14 cellular contexts compared by ENCODE assay signal in the genomic region with DNA sequence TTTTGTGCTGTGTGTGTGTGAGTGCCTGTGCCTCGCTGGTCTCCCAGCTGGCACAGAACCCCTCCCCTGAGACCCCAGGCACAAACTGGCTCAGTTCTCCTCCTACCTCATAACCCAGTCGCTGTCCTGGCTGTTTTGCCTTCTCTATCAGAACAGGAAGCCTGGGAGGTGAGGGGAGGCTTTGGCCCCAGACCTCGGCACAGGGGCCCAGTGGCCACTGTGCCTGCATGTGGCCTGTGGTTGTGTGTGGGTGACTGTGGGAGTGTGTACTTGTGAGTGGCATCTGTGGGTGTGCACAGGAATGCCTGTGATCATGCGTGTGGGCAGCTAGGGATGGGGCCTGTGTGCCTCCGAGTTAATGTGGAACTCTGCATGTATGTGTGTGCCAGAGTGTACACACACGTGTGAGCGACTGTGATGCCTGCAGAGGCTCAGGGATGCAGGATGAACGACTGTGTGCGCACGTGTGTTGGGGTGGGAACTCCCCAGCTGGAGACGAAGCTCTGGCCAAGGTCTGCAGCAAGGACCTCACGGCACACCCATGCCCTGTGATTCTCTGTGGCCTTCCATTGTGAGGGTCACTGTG. TPM values are rescaled to one million over a fixed set of nuclear protein-coding genes. Genes with fewer than 3 reads are reported as not detected.
DNase-seq lines count a peak whose midpoint lies in the region; ATAC-seq and TF ChIP-seq lines count a peak whose summit lies in the region.
"Had no signal": no experiment of that assay in that cellular context is flagged by ENCODE, and none has a peak within 500 bp of the region (broad histone marks: within the 10 kb centered on the region; RNA-seq: fewer than 3 reads in every experiment).

No MANE protein-coding gene starts in this region.

- 95 to 97% methylated on average over 4 to 11 of the region's 12 CpGs for WGBS in endodermal cell (ENCODE audit: insufficient coverage in 1 of 2, insufficient read length in 1 of 2), 2 experiments

- no peak for TF ChIP-seq CTCF in activated B cell treated with CpG ODN at 0.5 μM for 24 hours (IDR thresholded peaks at IDR 0.05)
- TF ChIP-seq CTCF in endodermal cell (conservative IDR thresholded peaks at IDR 0.05), result no peak
- TF ChIP-seq CTCF in MM.1S (IDR thresholded peaks at IDR 0.05; ENCODE audit: low read length), result no peak

- no peaks in the 10 kb centered on the region for H3F3A ChIP-seq in MM.1S (ENCODE audit: insufficient read depth, low read length)

- H3K4me3 Mint-ChIP-seq in activated B cell treated with CpG ODN at 0.5 μM for 24 hours (no peak overlapping the region), endodermal cell (no peak overlapping the region)
- H3K4me3 Mint-ChIP-seq: naive B cell had no signal

- H3K79me2 ChIP-seq in MM.1S (ENCODE audit: low read length), result no peaks in the 10 kb centered on the region

- H3K9me2 ChIP-seq in MM.1S (replicated peaks; ENCODE audit: insufficient read depth, low read length), result no peaks in the 10 kb centered on the region

- H3K4me1 Mint-ChIP-seq in activated B cell treated with CpG ODN at 0.5 μM for 24 hours (peaks cover 26% of the 10 kb centered on the region), endodermal cell (no peaks in the 10 kb centered on the region)

- H3K9me3 Mint-ChIP-seq in activated B cell treated with CpG ODN at 0.5 μM for 24 hours, result no peaks in the 10 kb centered on the region
- H3K9me3 Mint-ChIP-seq in endodermal cell, result no peaks in the 10 kb centered on the region
- H3K9me3 Mint-ChIP-seq: naive B cell had no signal

- H3K4me3 ChIP-seq in endodermal cell (ENCODE audit: low read length) (no peak overlapping the region), MM.1S (ENCODE audit: low read length) (no peak overlapping the region)

- POLR2A ChIA-PET in activated B cell treated with CpG ODN at 0.5 μM for 24 hours (lab: Charles Lee), result no interaction called here

- no peak overlapping the region for H3K27ac ChIP-seq in endodermal cell (ENCODE audit: low read depth, low read length)
- H3K27ac ChIP-seq in MM.1S (ENCODE audit: low read length), result no peak overlapping the region
- H3K27ac ChIP-seq: VCaP had no signal

- H3K27ac Mint-ChIP-seq in activated B cell treated with CpG ODN at 0.5 μM for 24 hours, result no peak overlapping the region
- no peak overlapping the region for H3K27ac Mint-ChIP-seq in endodermal cell

- ATAC-seq in activated B cell treated with CpG ODN at 0.5 μM for 24 hours (ENCODE audit: low read depth) (no peak), sciatic nerve (no peak), HG02884 (IDR thresholded peaks at IDR 0.05; ENCODE audit: unreplicated experiment) (no peak), HG02852 (IDR thresholded peaks at IDR 0.05; ENCODE audit: unreplicated experiment) (no peak)

- CTCF ChIA-PET in activated B cell treated with CpG ODN at 0.5 μM for 24 hours (lab: Charles Lee), result interaction anchor here (0.8 kb wide), 1 partner anchor 80 kb away, joined by 5 read pairs; no protein-coding TSS in a partner anchor

- H3K27me3 ChIP-seq in endodermal cell (ENCODE audit: control insufficient read depth, insufficient read depth, low read length, poor library complexity, severe bottlenecking), result no peaks in the 10 kb centered on the region
- H3K27me3 ChIP-seq in MM.1S (replicated peaks; ENCODE audit: insufficient read depth, low read length), result no peaks in the 10 kb centered on the region

- peaks cover 26% of the 10 kb centered on the region for H3K36me3 Mint-ChIP-seq in activated B cell treated with CpG ODN at 0.5 μM for 24 hours (ENCODE audit: low read depth)
- no peaks in the 10 kb centered on the region for H3K36me3 Mint-ChIP-seq in endodermal cell (ENCODE audit: low read depth)

- no peaks in the 10 kb centered on the region for H4K20me1 ChIP-seq in MM.1S (ENCODE audit: insufficient read depth, low read length)

- H3K27me3 Mint-ChIP-seq in activated B cell treated with CpG ODN at 0.5 μM for 24 hours (no peaks in the 10 kb centered on the region), endodermal cell (ENCODE audit: insufficient read depth) (peaks cover 27% of the 10 kb centered on the region)
- H3K27me3 Mint-ChIP-seq: naive B cell had no signal

- H3K9me3 ChIP-seq in endodermal cell (ENCODE audit: control insufficient read depth, low read length) (no peaks in the 10 kb centered on the region), MM.1S (replicated peaks; ENCODE audit: insufficient read depth, low read length) (no peaks in the 10 kb centered on the region)

- H3K9ac ChIP-seq in endodermal cell (ENCODE audit: extremely low read depth, low read length, poor library complexity, severe bottlenecking) (no peak overlapping the region), MM.1S (ENCODE audit: low read length) (no peak overlapping the region)

- H3K36me3 ChIP-seq in endodermal cell (ENCODE audit: control insufficient read depth, insufficient read depth, low read length), result no peaks in the 10 kb centered on the region
- no peaks in the 10 kb centered on the region for H3K36me3 ChIP-seq in MM.1S (replicated peaks; ENCODE audit: insufficient read depth, low read length)

- H3K4me1 ChIP-seq in endodermal cell (ENCODE audit: control insufficient read depth, insufficient read depth, low read length), result no peaks in the 10 kb centered on the region
- H3K4me1 ChIP-seq in MM.1S (ENCODE audit: low read length), result peaks cover 11% of the 10 kb centered on the region

- intact Hi-C loops in activated B cell treated with CpG ODN at 0.5 μM for 24 hours (cut with micrococcal nuclease), result no loop called here
- intact Hi-C loops in sciatic nerve (cut with DNase I), result no loop called here

- H3K4me2 ChIP-seq in MM.1S (ENCODE audit: low read depth, low read length), result no peak overlapping the region

- peak; percentile 45 for DNase-seq in activated CD8-positive, alpha-beta memory T cell treated with anti-CD3 and anti-CD28 coated beads, Interleukin-2, amount 50 U/mL, for 48 hours
- no peak for DNase-seq in activated CD8-positive, alpha-beta memory T cell treated with anti-CD3 and anti-CD28 coated beads, Interleukin-2, amount 50 U/mL, for 4 hours
- DNase-seq in activated B cell treated with CpG ODN at 0.5 μM for 24 hours (peak; percentile 13), endodermal cell (peak; percentile 44), sciatic nerve (ENCODE audit: low spot score) (peak; percentile 53), MM.1S (no peak)
- DNase-seq: dermis blood vessel endothelial cell, DMS79, naive B cell, NCI-H2081, SHP77 treated with DMSO at 0.1 percent for 48 hours had no signal

- H2AFZ ChIP-seq in MM.1S (ENCODE audit: low read length), result no peak overlapping the region

RNA-seq across cellular contexts. Expression of gene PSTPIP1, which starts 32.3 kb away (rescaled TPM):
- total RNA-seq in activated B cell treated with CpG ODN at 0.5 μM for 24 hours (33.7 and 42.7 TPM in 2 replicates), endodermal cell (1 to 10 TPM in 1 of 2 donors, under 1 TPM in 1; 0.29 to 1.5 TPM), sciatic nerve (17.7 TPM)
- 0.82 TPM for polyA plus RNA-seq in endodermal cell (2013, experiment 1 of 2)
- 0.58 TPM for polyA plus RNA-seq in endodermal cell (2013, experiment 2 of 2)

RNA-seq across cellular contexts. Expression of gene TSPAN3, which starts 43.7 kb away (rescaled TPM):
- total RNA-seq in activated B cell treated with CpG ODN at 0.5 μM for 24 hours (104 and 113 TPM in 2 replicates), endodermal cell (100 to 1,000 TPM; 188 to 211 TPM), sciatic nerve (150 TPM)
- 230 TPM for polyA plus RNA-seq in endodermal cell (2013, experiment 1 of 2)
- polyA plus RNA-seq in endodermal cell (2013, experiment 2 of 2), result 213 TPM

Comparison
In these comparisons a context has a peak if more than half of its experiments do, and no peak if none do; other contexts are left out.
1. DNase-seq: peak in activated CD8-positive, alpha-beta memory T cell treated with anti-CD3 and anti-CD28 coated beads, Interleukin-2, amount 50 U/mL, for 48 hours (single experiment), activated B cell treated with CpG ODN at 0.5 μM for 24 hours (single experiment), endodermal cell (single experiment) and sciatic nerve (single experiment); none in activated CD8-positive, alpha-beta memory T cell treated with anti-CD3 and anti-CD28 coated beads, Interleukin-2, amount 50 U/mL, for 4 hours (single experiment) and MM.1S (single experiment).